In genomic region chr16:19884611-19885455, GRCh38 we compare ENCODE assay signal across 9 cellular contexts. TPM values are rescaled to one million over a fixed set of nuclear protein-coding genes. Genes with fewer than 3 reads are reported as not detected.
DNase-seq lines count a peak whose midpoint lies in the region; FAIRE-seq and TF ChIP-seq lines count a peak whose summit lies in the region.
"Had no signal": no experiment of that assay in that cellular context is flagged by ENCODE, and none has a peak within 500 bp of the region (broad histone marks: within the 10 kb centered on the region; RNA-seq: fewer than 3 reads in every experiment).

TSS of gene GPRC5B (minus strand) at chr16:19884848. CDS start at chr16:19872845, 12,003 bp downstream.

- no peaks in the 10 kb centered on the region for H3K9me3 ChIP-seq in neural cell (ENCODE audit: low read length)
- no peaks in the 10 kb centered on the region for H3K9me3 ChIP-seq in tibial artery

- H3K9me2 ChIP-seq in neural cell (ENCODE audit: insufficient read depth, low read length) = no peaks in the 10 kb centered on the region

- H2AFZ ChIP-seq in neural cell (ENCODE audit: low read depth, low read length) = peak within 1 kb of the TSS; percentile 45

- TF ChIP-seq RAD21 in neural cell (conservative IDR thresholded peaks at IDR 0.05) = peak; percentile 42

- H3K4me3 ChIP-seq in neural cell (ENCODE audit: low read length) (peak within 1 kb of the TSS; percentile 96), tibial artery (peak within 1 kb of the TSS; percentile 49 to 59)

- H3K4me2 ChIP-seq in neural cell (ENCODE audit: low read length) = peak within 1 kb of the TSS; percentile 66

- no peaks in the 10 kb centered on the region for H3F3A ChIP-seq in neural cell (ENCODE audit: insufficient read depth, low read length, poor library complexity, severe bottlenecking)

- H3K27ac ChIP-seq in neural cell (ENCODE audit: low read length) (peak within 1 kb of the TSS; percentile 67), tibial artery (no peak within 1 kb of the TSS)

- FAIRE-seq in frontal cortex (lab: Jason Lieb, UNC) = no peak
- FAIRE-seq: A204.1 had no signal

- intact Hi-C loops in tibial artery (cut with DNase I; ENCODE audit: low total_unique reads) = loop anchor here (5.0 to 10.0 kb wide), 5 partner anchors 133 to 323 kb away; partner anchors contain the start of genes IQCK and KNOP1

- TF ChIP-seq EP300 in neural cell (conservative IDR thresholded peaks at IDR 0.05; ENCODE audit: poor library complexity, severe bottlenecking) = no peak

- TF ChIP-seq CTCF in neural cell (IDR thresholded peaks at IDR 0.05; ENCODE audit: poor library complexity, severe bottlenecking) (peak; percentile 34), tibial artery (IDR thresholded peaks at IDR 0.05) (no peak)

- peaks cover 0 to 36% (median 30%) of the 10 kb centered on the region in 4 donors for H3K4me1 ChIP-seq in tibial artery

- H3K36me3 ChIP-seq in neural cell (ENCODE audit: insufficient read depth, low read length) (no peaks in the 10 kb centered on the region), tibial artery (no peaks in the 10 kb centered on the region)

- peak within 1 kb of the TSS; percentile 79 for H3K9ac ChIP-seq in neural cell (ENCODE audit: low read length)

- peak; percentile 81 for DNase-seq in DMS 273 (lab: John Stamatoyannopoulos, UW; ENCODE audit: unreplicated experiment)
- no peak for DNase-seq in DMS 273 treated with DMSO at 0.1 percent for 48 hours (lab: John Stamatoyannopoulos, UW)
- peak; percentile 4 for DNase-seq in NOMO-1 treated with dmso at 0.1 percent for 144 hours (lab: John Stamatoyannopoulos, UW; ENCODE audit: unreplicated experiment)
- DNase-seq in activated gamma-delta T cell (lab: John Stamatoyannopoulos, UW) = peak; percentile 31
- peak; percentile 80 to 84 for DNase-seq in frontal cortex (ENCODE audit: low spot score in 2 of 2)
- DNase-seq in tibial artery = no peak
- DNase-seq in GOT3 (lab: John Stamatoyannopoulos, UW) = no peak

- peaks cover 36% of the 10 kb centered on the region for H3K79me2 ChIP-seq in neural cell (replicated peaks; ENCODE audit: insufficient read depth, low read length)

- H3K27me3 ChIP-seq in neural cell (ENCODE audit: insufficient read depth, low read depth, low read length) (no peaks in the 10 kb centered on the region), tibial artery (peaks cover 0 to 37% of the 10 kb centered on the region in 2 donors)

- no peaks in the 10 kb centered on the region for H4K20me1 ChIP-seq in neural cell (ENCODE audit: insufficient read depth)

TF ChIP-seq in neural cell, 6 proteins besides CTCF, POLR2A, EP300 and RAD21:
- TF ChIP-seq REST (IDR thresholded peaks at IDR 0.05; ENCODE audit: borderline replicate concordance) (no peak), SMC3 (conservative IDR thresholded peaks at IDR 0.05; ENCODE audit: poor library complexity) (peak; percentile 36), MXI1 (conservative IDR thresholded peaks at IDR 0.05; ENCODE audit: poor library complexity, severe bottlenecking) (peak; percentile 57), POLR2AphosphoS5 (IDR thresholded peaks at IDR 0.05) (peak; percentile 28)

RNA-seq across cellular contexts. Expression of gene GPRC5B, which starts in this region (rescaled TPM):
- total RNA-seq in frontal cortex = 35.1 TPM
- polyA plus RNA-seq in neural cell = 21.9 and 25.4 TPM in 2 replicates
- 28.0 and 29.9 TPM in 2 replicates for polyA minus RNA-seq in neural cell

Comparison
In these comparisons a context has a peak if more than half of its experiments do, and no peak if none do; other contexts are left out.
1. DNase-seq: peak in DMS 273 (single experiment), NOMO-1 treated with dmso at 0.1 percent for 144 hours (single experiment), activated gamma-delta T cell (single experiment) and frontal cortex (2 of 2); none in DMS 273 treated with DMSO at 0.1 percent for 48 hours (single experiment), tibial artery (0 of 2) and GOT3 (single experiment).